In genomic region chr18:13615432-13615861, GRCh38 we compare ENCODE assay signal across 10 cellular contexts.
DNase-seq lines count a peak whose midpoint lies in the region; ATAC-seq, FAIRE-seq and TF ChIP-seq lines count a peak whose summit lies in the region.
"Had no signal": no experiment of that assay in that cellular context is flagged by ENCODE, and none has a peak within 500 bp of the region (broad histone marks: within the 10 kb centered on the region; RNA-seq: fewer than 3 reads in every experiment).

No MANE protein-coding gene starts in this region.

- H3K9me3 ChIP-seq in BLaER1 treated with 17β-estradiol and CSF1 and Interleukin-3, amounts not matched to agents 10 nM and 100 nM (replicated peaks in 1 of 11), result no peaks in the 10 kb centered on the region
- no peaks in the 10 kb centered on the region for H3K9me3 ChIP-seq in Karpas-422 (ENCODE audit: low read length)

- peak; percentile 13 for ATAC-seq in activated naive CD8-positive, alpha-beta T cell treated with anti-CD3 and anti-CD28 coated beads, Interleukin-2, amount 50 U/mL, for 24 hours
- ATAC-seq in natural killer cell (no peak), GM21390 (IDR thresholded peaks at IDR 0.05; ENCODE audit: unreplicated experiment) (no peak), WTC11 (no peak)

- H3K36me3 ChIP-seq in BLaER1 treated with 17β-estradiol and CSF1 and Interleukin-3, amounts not matched to agents 10 nM and 100 nM, result peaks cover 0 to 6% (median 0%) of the 10 kb centered on the region in 11 experiments; a peak in 1 of 22 replicates
- peaks cover 31% of the 10 kb centered on the region for H3K36me3 ChIP-seq in Karpas-422 (ENCODE audit: insufficient read depth, low read length)

- peak overlapping the region; percentile 47 to 91 (median 82); a peak in 21 of 22 replicates for H3K27ac ChIP-seq in BLaER1 treated with 17β-estradiol and CSF1 and Interleukin-3, amounts not matched to agents 10 nM and 100 nM
- H3K27ac ChIP-seq in Karpas-422 (ENCODE audit: low read length), result peak overlapping the region; percentile 99
- H3K27ac ChIP-seq: RWPE1 had no signal

- H3K27me3 ChIP-seq in BLaER1 treated with 17β-estradiol and CSF1 and Interleukin-3, amounts not matched to agents 10 nM and 100 nM, result peaks cover 0 to 6% (median 0%) of the 10 kb centered on the region in 11 experiments; a peak in 1 of 22 replicates
- H3K27me3 ChIP-seq in Karpas-422 (ENCODE audit: low read length), result no peaks in the 10 kb centered on the region

- peak overlapping the region in 8 of 10 experiments; percentile 36 to 73 (median 60); a peak in 13 of 20 replicates for H3K4me3 ChIP-seq in BLaER1 treated with 17β-estradiol and CSF1 and Interleukin-3, amounts not matched to agents 10 nM and 100 nM
- H3K4me3 ChIP-seq in Karpas-422 (ENCODE audit: low read length), result peak overlapping the region; percentile 79

- H3K4me1 ChIP-seq in BLaER1 treated with 17β-estradiol and CSF1 and Interleukin-3, amounts not matched to agents 10 nM and 100 nM, result peaks cover 80 to 100% (median 97%) of the 10 kb centered on the region in 10 experiments
- H3K4me1 ChIP-seq in Karpas-422 (ENCODE audit: low read length), result peaks cover 76% of the 10 kb centered on the region

- no peak overlapping the region for H2AFZ ChIP-seq in Karpas-422 (ENCODE audit: low read length)

- H3K27ac Mint-ChIP-seq in activated naive CD8-positive, alpha-beta T cell treated with anti-CD3 and anti-CD28 coated beads, Interleukin-2, amount 50 U/mL, for 24 hours, result peak overlapping the region; percentile 94
- H3K27ac Mint-ChIP-seq in natural killer cell (peak overlapping the region in 1 of 2 donors; percentile 77), nephron progenitor cell (no peak overlapping the region), WTC11 (no peak overlapping the region)

- H3K27me3 Mint-ChIP-seq in activated naive CD8-positive, alpha-beta T cell treated with anti-CD3 and anti-CD28 coated beads, Interleukin-2, amount 50 U/mL, for 24 hours, result no peaks in the 10 kb centered on the region
- H3K27me3 Mint-ChIP-seq in natural killer cell (ENCODE audit: low read depth in 2 of 2), result peaks cover 25 to 46% of the 10 kb centered on the region in 2 donors
- H3K27me3 Mint-ChIP-seq in nephron progenitor cell (ENCODE audit: low read depth, poor library complexity), result peaks cover 37% of the 10 kb centered on the region
- H3K27me3 Mint-ChIP-seq in WTC11 (ENCODE audit: low read depth), result peaks cover 34% of the 10 kb centered on the region

- intact Hi-C loops in natural killer cell (cut with micrococcal nuclease), result loop anchor here (10.0 kb wide), 1 partner anchor 701 kb away; no protein-coding TSS in a partner anchor

- no peak for FAIRE-seq in H54 (lab: Jason Lieb, UNC)

- TF ChIP-seq POLR2A in H54 (IDR thresholded peaks at IDR 0.05; ENCODE audit: low read depth, low read length), result no peak

- CTCF ChIA-PET in WTC11 (lab: Charles Lee), result no interaction called here

- H3K36me3 Mint-ChIP-seq in activated naive CD8-positive, alpha-beta T cell treated with anti-CD3 and anti-CD28 coated beads, Interleukin-2, amount 50 U/mL, for 24 hours (ENCODE audit: low read depth), result no peaks in the 10 kb centered on the region
- H3K36me3 Mint-ChIP-seq in natural killer cell (no peaks in the 10 kb centered on the region), nephron progenitor cell (ENCODE audit: low read depth) (no peaks in the 10 kb centered on the region), WTC11 (no peaks in the 10 kb centered on the region)

- peaks cover 0 to 61% (median 18%) of the 10 kb centered on the region in 11 experiments; a peak in 15 of 22 replicates for H4K20me1 ChIP-seq in BLaER1 treated with 17β-estradiol and CSF1 and Interleukin-3, amounts not matched to agents 10 nM and 100 nM
- H4K20me1 ChIP-seq in Karpas-422 (ENCODE audit: insufficient read depth, low read depth, low read length), result peaks cover 20% of the 10 kb centered on the region; the same call in 1 of the 2 replicates

- POLR2A ChIA-PET in WTC11 (lab: Charles Lee), result no interaction called here

- H3K9me3 Mint-ChIP-seq in activated naive CD8-positive, alpha-beta T cell treated with anti-CD3 and anti-CD28 coated beads, Interleukin-2, amount 50 U/mL, for 24 hours, result no peaks in the 10 kb centered on the region
- H3K9me3 Mint-ChIP-seq in natural killer cell (no peaks in the 10 kb centered on the region), nephron progenitor cell (no peaks in the 10 kb centered on the region), WTC11 (no peaks in the 10 kb centered on the region)

- DNase-seq in Karpas-422, result peak; percentile 74
- DNase-seq in activated naive CD8-positive, alpha-beta T cell treated with anti-CD3 and anti-CD28 coated beads, Interleukin-2, amount 50 U/mL, for 24 hours, result no peak
- DNase-seq in natural killer cell, result no peak
- no peak for DNase-seq in nephron progenitor cell
- DNase-seq in H54 (ENCODE audit: insufficient read length, low spot score), result no peak
- no peak for DNase-seq in WTC11 (ENCODE audit: low spot score)
- DNase-seq: NCI-H1417 had no signal

- no peaks in the 10 kb centered on the region for H3K9me2 ChIP-seq in Karpas-422 (replicated peaks; ENCODE audit: insufficient read depth, low read length)

- peak overlapping the region; percentile 44 to 84 (median 70); a peak in 20 of 22 replicates for H3K9ac ChIP-seq in BLaER1 treated with 17β-estradiol and CSF1 and Interleukin-3, amounts not matched to agents 10 nM and 100 nM
- peak overlapping the region; percentile 89 for H3K9ac ChIP-seq in Karpas-422 (ENCODE audit: low read length)

- H3K4me2 ChIP-seq in BLaER1 treated with 17β-estradiol and CSF1 and Interleukin-3, amounts not matched to agents 10 nM and 100 nM, result peak overlapping the region; percentile 79 to 99 (median 96)
- H3K4me2 ChIP-seq in Karpas-422 (ENCODE audit: low read depth, low read length, poor library complexity, severe bottlenecking), result peak overlapping the region; percentile 88

- H3K79me2 ChIP-seq in Karpas-422 (ENCODE audit: low read length), result peaks cover 86% of the 10 kb centered on the region

- H3K4me1 Mint-ChIP-seq in activated naive CD8-positive, alpha-beta T cell treated with anti-CD3 and anti-CD28 coated beads, Interleukin-2, amount 50 U/mL, for 24 hours, result peaks cover 78% of the 10 kb centered on the region
- H3K4me1 Mint-ChIP-seq in natural killer cell (peaks cover 52 to 54% of the 10 kb centered on the region in 2 donors), nephron progenitor cell (peaks cover 57% of the 10 kb centered on the region), WTC11 (peaks cover 22% of the 10 kb centered on the region)

- TF ChIP-seq CTCF in natural killer cell (IDR thresholded peaks at IDR 0.05), result no peak
- no peak for TF ChIP-seq CTCF in nephron progenitor cell (IDR thresholded peaks at IDR 0.05)
- no peak for TF ChIP-seq CTCF in WTC11 (IDR thresholded peaks at IDR 0.05)

- peak overlapping the region; percentile 82 for H3K4me3 Mint-ChIP-seq in activated naive CD8-positive, alpha-beta T cell treated with anti-CD3 and anti-CD28 coated beads, Interleukin-2, amount 50 U/mL, for 24 hours
- H3K4me3 Mint-ChIP-seq in natural killer cell (peak overlapping the region; percentile 50), nephron progenitor cell (no peak overlapping the region), WTC11 (no peak overlapping the region)

TF ChIP-seq in WTC11, 78 proteins besides CTCF, POLR2A, EP300 and RAD21:
- no peak for TF ChIP-seq TEAD4 (CRISPR knock-in tag; IDR thresholded peaks at IDR 0.05)
TF ChIP-seq in WTC11: peak in this region for 0.

Comparison
In these comparisons a context has a peak if more than half of its experiments do, and no peak if none do; other contexts are left out.
1. H3K4me3 Mint-ChIP-seq: peak in activated naive CD8-positive, alpha-beta T cell treated with anti-CD3 and anti-CD28 coated beads, Interleukin-2, amount 50 U/mL, for 24 hours (single experiment) and natural killer cell (single experiment); none in nephron progenitor cell (single experiment) and WTC11 (single experiment).